17 cellular contexts compared by ENCODE assay signal in the genomic region with DNA sequence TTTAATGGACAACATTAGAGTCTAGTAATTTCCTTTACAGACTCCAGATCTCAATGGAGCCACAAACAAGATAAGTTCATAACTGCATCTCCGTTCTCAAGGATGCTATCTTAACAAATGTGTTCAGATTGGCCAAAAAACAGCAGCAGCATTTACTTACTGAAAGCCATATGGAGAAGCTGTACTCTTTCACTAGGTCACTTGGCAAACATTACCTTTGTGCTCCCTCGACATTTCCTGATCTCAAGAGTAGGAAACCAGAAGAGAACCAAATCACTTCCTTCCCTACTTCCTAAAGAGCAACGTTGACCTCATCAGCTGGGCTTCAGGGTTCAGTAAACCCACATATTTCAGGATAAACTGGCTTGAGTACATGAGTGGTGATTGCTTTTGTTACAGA.
DNase-seq lines count a peak whose midpoint lies in the region; ATAC-seq, FAIRE-seq and TF ChIP-seq lines count a peak whose summit lies in the region.
"Had no signal": no experiment of that assay in that cellular context is flagged by ENCODE, and none has a peak within 500 bp of the region (broad histone marks: within the 10 kb centered on the region; RNA-seq: fewer than 3 reads in every experiment).

No MANE protein-coding gene starts in this region.

- no peak overlapping the region for H3K27ac ChIP-seq in endothelial cell of umbilical vein (ENCODE audit: insufficient read depth, low read depth, low read length)
- no peak overlapping the region for H3K27ac ChIP-seq in neuronal stem cell (replicated peaks; ENCODE audit: low read length)
- H3K27ac ChIP-seq: SJSA1 had no signal

- no peak for TF ChIP-seq CTCF in endothelial cell of umbilical vein (IDR thresholded peaks at IDR 0.05; ENCODE audit: extremely low read depth in 1 of 2, insufficient read depth in 1 of 2, low read depth in 1 of 2, low read length in 2 of 2)

- H3K36me3 ChIP-seq in endothelial cell of umbilical vein (ENCODE audit: control insufficient read depth in 2 of 2, extremely low read depth in 1 of 2, insufficient read depth in 2 of 2, low read length in 2 of 2) (no peaks in the 10 kb centered on the region), neuronal stem cell (replicated peaks in 1 of 2; ENCODE audit: control insufficient read depth in 2 of 2, insufficient read depth in 2 of 2, low read length in 2 of 2) (no peaks in the 10 kb centered on the region)
- H3K36me3 ChIP-seq: SJSA1 had no signal

- intact Hi-C loops in endothelial cell of umbilical vein (cut with micrococcal nuclease) = no loop called here

- H3K79me1 ChIP-seq in neuronal stem cell (ENCODE audit: low read depth, low read length) = no peaks in the 10 kb centered on the region

- no peaks in the 10 kb centered on the region for H3K27me3 ChIP-seq in endothelial cell of umbilical vein (ENCODE audit: control insufficient read depth in 2 of 2, insufficient read depth in 2 of 2, low read length in 2 of 2)
- no peaks in the 10 kb centered on the region for H3K27me3 ChIP-seq in neuronal stem cell (ENCODE audit: control insufficient read depth in 3 of 3, insufficient read depth in 3 of 3, low read depth in 1 of 3, low read length in 3 of 3)

- CTCF ChIA-PET in endothelial cell of umbilical vein (lab: Charles Lee) = no interaction called here

- H2AFZ ChIP-seq in endothelial cell of umbilical vein (ENCODE audit: low read depth, low read length) (no peak overlapping the region), neuronal stem cell (ENCODE audit: low read length) (peak overlapping the region; percentile 2)

- POLR2A ChIA-PET in endothelial cell of umbilical vein (lab: Charles Lee) = no interaction called here

- H2AK5ac ChIP-seq in neuronal stem cell (ENCODE audit: low read depth, low read length) = no peak overlapping the region

- H3K9me1 ChIP-seq in endothelial cell of umbilical vein (replicated peaks; ENCODE audit: control insufficient read depth, extremely low read depth, insufficient read depth, low read length) = no peaks in the 10 kb centered on the region

- no peak overlapping the region for H4K91ac ChIP-seq in neuronal stem cell (ENCODE audit: low read depth, low read length, poor library complexity)

- no peak overlapping the region for H2BK5ac ChIP-seq in neuronal stem cell (ENCODE audit: low read length)

- H3K4ac ChIP-seq in neuronal stem cell (ENCODE audit: low read length) = no peak overlapping the region

- no peak overlapping the region for H3K23ac ChIP-seq in neuronal stem cell (ENCODE audit: low read depth, low read length, poor library complexity)

- TF ChIP-seq POLR2A in endothelial cell of umbilical vein (IDR thresholded peaks at IDR 0.05; ENCODE audit: low read depth, low read length) = no peak

- H3K18ac ChIP-seq in neuronal stem cell (ENCODE audit: low read length) = no peak overlapping the region

- H4K8ac ChIP-seq in neuronal stem cell (ENCODE audit: low read depth, low read length) = no peak overlapping the region

- H3K79me2 ChIP-seq in endothelial cell of umbilical vein (ENCODE audit: control insufficient read depth, insufficient read depth, low read length) = no peaks in the 10 kb centered on the region

- ATAC-seq in GM18502 (IDR thresholded peaks at IDR 0.05; ENCODE audit: poor library complexity, unreplicated experiment) (no peak), GM21381 (IDR thresholded peaks at IDR 0.05; ENCODE audit: unreplicated experiment) (no peak)
- ATAC-seq: PC-3 had no signal

- WGBS in neuronal stem cell (ENCODE audit: extremely low coverage in 2 of 2, insufficient read length in 2 of 2, insufficient replicate concordance in 1 of 2), 2 donors = no CpG with 5 or more reads among the region's 3 CpGs

- H3K4me3 ChIP-seq in endothelial cell of umbilical vein (replicated peaks in 1 of 3; ENCODE audit: insufficient read depth in 1 of 3, low read depth in 1 of 3, low read length in 3 of 3) (no peak overlapping the region), neuronal stem cell (ENCODE audit: low read length in 2 of 2) (no peak overlapping the region)
- H3K4me3 ChIP-seq: SJSA1 had no signal

- no TSS peak for BruUV-seq in endothelial cell of umbilical vein (replicated peaks; lab: Mats Ljungman, UMichigan)

- peaks cover 9% of the 10 kb centered on the region for H3K4me1 ChIP-seq in endothelial cell of umbilical vein (ENCODE audit: control insufficient read depth, extremely low read depth, insufficient read depth, low read length)
- H3K4me1 ChIP-seq in neuronal stem cell (ENCODE audit: control insufficient read depth in 2 of 2, insufficient read depth in 1 of 2, low read depth in 1 of 2, low read length in 2 of 2) = peaks cover 0 to 4% of the 10 kb centered on the region in 2 donors
- H3K4me1 ChIP-seq: SJSA1 had no signal

- no peak for FAIRE-seq in endothelial cell of umbilical vein (lab: Jason Lieb, UNC)

- DNase-seq in DMS53 (lab: John Stamatoyannopoulos, UW) (peak; percentile 29), DMS53 treated with DMSO at 0.1 percent for 48 hours (lab: John Stamatoyannopoulos, UW; ENCODE audit: unreplicated experiment) (no peak), NCI-H1694 treated with DMSO at 0.1 percent for 48 hours (lab: John Stamatoyannopoulos, UW) (peak; percentile 33), endothelial cell of umbilical vein (ENCODE audit: low read depth, low spot score) (peak; percentile 13), neuronal stem cell (ENCODE audit: low spot score) (no peak), AG08395 (ENCODE audit: low spot score) (no peak)
- DNase-seq: 8988T; Calu3; CD4-positive, CD25-positive, alpha-beta regulatory T cell; HCEC 1CT; Karpas-422; NCI-H2029; NCI-H526; PC-3 had no signal

- H3K9ac ChIP-seq in endothelial cell of umbilical vein (replicated peaks; ENCODE audit: extremely low read depth, insufficient read depth, low read length) (no peak overlapping the region), neuronal stem cell (ENCODE audit: low read depth, low read length, poor library complexity) (no peak overlapping the region)

- no peak overlapping the region for H2BK15ac ChIP-seq in neuronal stem cell (ENCODE audit: low read length)

- H2BK12ac ChIP-seq in neuronal stem cell (ENCODE audit: low read length) = no peak overlapping the region

- dilution Hi-C loops in endothelial cell of umbilical vein (cut with MboI; ENCODE audit: extremely low pct_ligation_motif_present, low sequenced_read_pairs) = no loop called here

- H3K9me3 ChIP-seq in endothelial cell of umbilical vein (replicated peaks; ENCODE audit: control insufficient read depth, insufficient read depth, low read length) (no peaks in the 10 kb centered on the region), neuronal stem cell (replicated peaks in 1 of 2; ENCODE audit: control insufficient read depth in 2 of 2, insufficient read depth in 1 of 2, low read depth in 1 of 2, low read length in 2 of 2) (peaks cover 0 to 3% of the 10 kb centered on the region in 2 donors)

- H3K4me2 ChIP-seq in endothelial cell of umbilical vein (ENCODE audit: insufficient read depth, low read length) = no peak overlapping the region
- H3K4me2 ChIP-seq in neuronal stem cell (ENCODE audit: insufficient read depth, low read length, poor library complexity, severe bottlenecking) = no peak overlapping the region

- H3K14ac ChIP-seq in neuronal stem cell (ENCODE audit: low read length) = no peak overlapping the region

- H2BK120ac ChIP-seq in neuronal stem cell (ENCODE audit: low read depth, low read length) = no peak overlapping the region

- H4K20me1 ChIP-seq in endothelial cell of umbilical vein (replicated peaks; ENCODE audit: control insufficient read depth, extremely low read depth, insufficient read depth, low read length) = no peaks in the 10 kb centered on the region

TF ChIP-seq in endothelial cell of umbilical vein, 7 proteins besides CTCF, POLR2A, EP300 and RAD21:
- TF ChIP-seq, protein P1, sequence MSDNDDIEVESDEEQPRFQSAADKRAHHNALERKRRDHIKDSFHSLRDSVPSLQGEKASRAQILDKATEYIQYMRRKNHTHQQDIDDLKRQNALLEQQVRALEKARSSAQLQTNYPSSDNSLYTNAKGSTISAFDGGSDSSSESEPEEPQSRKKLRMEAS (IDR thresholded peaks at IDR 0.05; ENCODE audit: insufficient read depth, insufficient read length) = no peak
- TF ChIP-seq JUN (IDR thresholded peaks at IDR 0.05; ENCODE audit: borderline replicate concordance, insufficient read depth, insufficient read length, low read depth) (no peak), MYC (IDR thresholded peaks at IDR 0.05; ENCODE audit: low read depth, low read length) (no peak), FOS (IDR thresholded peaks at IDR 0.05; ENCODE audit: borderline replicate concordance, insufficient read depth, low read length) (no peak), EZH2 (IDR thresholded peaks at IDR 0.05; ENCODE audit: borderline replicate concordance, low read depth, low read length, severe bottlenecking) (no peak), POLR2AphosphoS5 (IDR thresholded peaks at IDR 0.05; ENCODE audit: insufficient read depth, low read depth, low read length) (no peak), GATA2 (IDR thresholded peaks at IDR 0.05; ENCODE audit: insufficient read depth, insufficient read length, low read depth, low read length) (no peak)

Comparison
In these comparisons a context has a peak if more than half of its experiments do, and no peak if none do; other contexts are left out.
1. DNase-seq: peak in DMS53 (single experiment), NCI-H1694 treated with DMSO at 0.1 percent for 48 hours (single experiment) and endothelial cell of umbilical vein (single experiment); none in DMS53 treated with DMSO at 0.1 percent for 48 hours (single experiment), neuronal stem cell (single experiment) and AG08395 (single experiment).